Comparison of ENCODE assay signal across 1 cellular context in the genomic region with DNA sequence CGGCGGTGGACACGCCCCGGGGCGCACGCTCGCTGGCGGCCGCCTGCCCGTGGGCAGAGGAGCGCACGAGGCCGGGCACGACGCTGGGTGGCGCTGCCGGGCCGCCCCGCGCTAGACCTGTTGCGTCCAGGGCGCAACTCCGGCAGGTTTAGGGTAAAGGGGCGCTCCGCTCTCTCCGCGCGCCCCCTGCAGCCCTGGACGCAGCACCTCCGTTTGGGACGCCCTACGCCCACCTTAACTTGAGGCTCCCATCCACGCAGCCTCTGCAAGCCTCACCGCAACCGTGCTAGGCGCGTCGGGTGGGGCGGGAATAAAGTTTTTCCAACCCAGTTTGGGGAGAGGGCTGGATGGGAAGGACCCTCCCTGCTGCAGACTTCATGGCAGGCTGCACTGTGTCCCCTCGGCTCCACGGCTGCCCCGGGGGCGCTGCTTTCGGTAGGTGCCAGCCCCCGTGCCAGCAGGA.
TF ChIP-seq lines count a peak whose summit lies in the region.

No MANE protein-coding gene starts in this region.

TF ChIP-seq in WTC11, 78 proteins besides CTCF, POLR2A, EP300 and RAD21 (continued from another document and continues in another):
- no peak for TF ChIP-seq ATF2 (CRISPR knock-in tag; IDR thresholded peaks at IDR 0.05; ENCODE audit: borderline replicate concordance, low read depth)
- no peak for TF ChIP-seq GTF2I (CRISPR knock-in tag; conservative IDR thresholded peaks at IDR 0.05)
- TF ChIP-seq AFF4 (CRISPR knock-in tag; IDR thresholded peaks at IDR 0.05; ENCODE audit: borderline replicate concordance): no peak
- 0 out of 2 replicates have a peak, but pooled peaks have one; percentile 17 for TF ChIP-seq NFYB (CRISPR knock-in tag; conservative IDR thresholded peaks at IDR 0.05; ENCODE audit: low read depth)
- no peak for TF ChIP-seq NFE2L1 (CRISPR knock-in tag; IDR thresholded peaks at IDR 0.05)
- TF ChIP-seq IRF1 (CRISPR knock-in tag; IDR thresholded peaks at IDR 0.05): no peak
- 0 out of 2 replicates have a peak, but pooled peaks have one; percentile 80 for TF ChIP-seq CBFB (CRISPR knock-in tag; IDR thresholded peaks at IDR 0.05; ENCODE audit: low read depth)
- TF ChIP-seq MYBL2 (CRISPR knock-in tag; IDR thresholded peaks at IDR 0.05): no peak
- no peak for TF ChIP-seq NR3C1 (CRISPR knock-in tag; conservative IDR thresholded peaks at IDR 0.05; ENCODE audit: low read depth)
- no peak for TF ChIP-seq ATF6 (CRISPR knock-in tag; IDR thresholded peaks at IDR 0.05)
- no peak; the same call in 1 of the 2 replicates for TF ChIP-seq MAX (CRISPR knock-in tag; IDR thresholded peaks at IDR 0.05)
- TF ChIP-seq KAT7 (CRISPR knock-in tag; IDR thresholded peaks at IDR 0.05; ENCODE audit: borderline replicate concordance): no peak
- TF ChIP-seq GABPB1 (CRISPR knock-in tag; IDR thresholded peaks at IDR 0.05): no peak
- no peak for TF ChIP-seq ZNF416 (CRISPR knock-in tag; IDR thresholded peaks at IDR 0.05)
- TF ChIP-seq ZNF121 (CRISPR knock-in tag; IDR thresholded peaks at IDR 0.05): no peak
- no peak for TF ChIP-seq ZNF396 (CRISPR knock-in tag; IDR thresholded peaks at IDR 0.05; ENCODE audit: borderline replicate concordance)
- no peak for TF ChIP-seq ZNF138 (CRISPR knock-in tag; conservative IDR thresholded peaks at IDR 0.05)
- TF ChIP-seq ZNF219 (CRISPR knock-in tag; IDR thresholded peaks at IDR 0.05; ENCODE audit: borderline replicate concordance): no peak
- no peak for TF ChIP-seq EMX1 (CRISPR knock-in tag; IDR thresholded peaks at IDR 0.05)
- TF ChIP-seq ZMAT4 (CRISPR knock-in tag; IDR thresholded peaks at IDR 0.05): no peak
- TF ChIP-seq, protein P1, sequence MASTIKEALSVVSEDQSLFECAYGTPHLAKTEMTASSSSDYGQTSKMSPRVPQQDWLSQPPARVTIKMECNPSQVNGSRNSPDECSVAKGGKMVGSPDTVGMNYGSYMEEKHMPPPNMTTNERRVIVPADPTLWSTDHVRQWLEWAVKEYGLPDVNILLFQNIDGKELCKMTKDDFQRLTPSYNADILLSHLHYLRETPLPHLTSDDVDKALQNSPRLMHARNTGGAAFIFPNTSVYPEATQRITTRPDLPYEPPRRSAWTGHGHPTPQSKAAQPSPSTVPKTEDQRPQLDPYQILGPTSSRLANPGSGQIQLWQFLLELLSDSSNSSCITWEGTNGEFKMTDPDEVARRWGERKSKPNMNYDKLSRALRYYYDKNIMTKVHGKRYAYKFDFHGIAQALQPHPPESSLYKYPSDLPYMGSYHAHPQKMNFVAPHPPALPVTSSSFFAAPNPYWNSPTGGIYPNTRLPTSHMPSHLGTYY (CRISPR knock-in tag; IDR thresholded peaks at IDR 0.05): no peak
- no peak for TF ChIP-seq SOX15 (CRISPR knock-in tag; IDR thresholded peaks at IDR 0.05)
- TF ChIP-seq ETV6 (CRISPR knock-in tag; IDR thresholded peaks at IDR 0.05): peak; percentile 73; the same call in 1 of the 2 replicates
- TF ChIP-seq FOXP1 (CRISPR knock-in tag; IDR thresholded peaks at IDR 0.05; ENCODE audit: borderline replicate concordance): peak; percentile 47; the same call in 1 of the 2 replicates
- no peak for TF ChIP-seq NFATC4 (CRISPR knock-in tag; IDR thresholded peaks at IDR 0.05)
- TF ChIP-seq, protein P2, sequence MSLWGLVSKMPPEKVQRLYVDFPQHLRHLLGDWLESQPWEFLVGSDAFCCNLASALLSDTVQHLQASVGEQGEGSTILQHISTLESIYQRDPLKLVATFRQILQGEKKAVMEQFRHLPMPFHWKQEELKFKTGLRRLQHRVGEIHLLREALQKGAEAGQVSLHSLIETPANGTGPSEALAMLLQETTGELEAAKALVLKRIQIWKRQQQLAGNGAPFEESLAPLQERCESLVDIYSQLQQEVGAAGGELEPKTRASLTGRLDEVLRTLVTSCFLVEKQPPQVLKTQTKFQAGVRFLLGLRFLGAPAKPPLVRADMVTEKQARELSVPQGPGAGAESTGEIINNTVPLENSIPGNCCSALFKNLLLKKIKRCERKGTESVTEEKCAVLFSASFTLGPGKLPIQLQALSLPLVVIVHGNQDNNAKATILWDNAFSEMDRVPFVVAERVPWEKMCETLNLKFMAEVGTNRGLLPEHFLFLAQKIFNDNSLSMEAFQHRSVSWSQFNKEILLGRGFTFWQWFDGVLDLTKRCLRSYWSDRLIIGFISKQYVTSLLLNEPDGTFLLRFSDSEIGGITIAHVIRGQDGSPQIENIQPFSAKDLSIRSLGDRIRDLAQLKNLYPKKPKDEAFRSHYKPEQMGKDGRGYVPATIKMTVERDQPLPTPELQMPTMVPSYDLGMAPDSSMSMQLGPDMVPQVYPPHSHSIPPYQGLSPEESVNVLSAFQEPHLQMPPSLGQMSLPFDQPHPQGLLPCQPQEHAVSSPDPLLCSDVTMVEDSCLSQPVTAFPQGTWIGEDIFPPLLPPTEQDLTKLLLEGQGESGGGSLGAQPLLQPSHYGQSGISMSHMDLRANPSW (CRISPR knock-in tag; conservative IDR thresholded peaks at IDR 0.05; ENCODE audit: low read depth): no peak
- no peak for TF ChIP-seq TEAD1 (CRISPR knock-in tag; IDR thresholded peaks at IDR 0.05)
- TF ChIP-seq MXD4 (CRISPR knock-in tag; IDR thresholded peaks at IDR 0.05; ENCODE audit: borderline replicate concordance): no peak
- TF ChIP-seq, protein P3, sequence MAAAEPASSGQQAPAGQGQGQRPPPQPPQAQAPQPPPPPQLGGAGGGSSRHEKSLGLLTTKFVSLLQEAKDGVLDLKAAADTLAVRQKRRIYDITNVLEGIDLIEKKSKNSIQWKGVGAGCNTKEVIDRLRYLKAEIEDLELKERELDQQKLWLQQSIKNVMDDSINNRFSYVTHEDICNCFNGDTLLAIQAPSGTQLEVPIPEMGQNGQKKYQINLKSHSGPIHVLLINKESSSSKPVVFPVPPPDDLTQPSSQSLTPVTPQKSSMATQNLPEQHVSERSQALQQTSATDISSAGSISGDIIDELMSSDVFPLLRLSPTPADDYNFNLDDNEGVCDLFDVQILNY (CRISPR knock-in tag; IDR thresholded peaks at IDR 0.05): no peak
- no peak for TF ChIP-seq ZNF532 (CRISPR knock-in tag; IDR thresholded peaks at IDR 0.05; ENCODE audit: borderline replicate concordance)
- no peak for TF ChIP-seq IRF2 (CRISPR knock-in tag; IDR thresholded peaks at IDR 0.05; ENCODE audit: borderline replicate concordance, low read depth)
- peak; percentile 60 for TF ChIP-seq SP1 (CRISPR knock-in tag; conservative IDR thresholded peaks at IDR 0.05)
- no peak for TF ChIP-seq GRHL2 (CRISPR knock-in tag; IDR thresholded peaks at IDR 0.05; ENCODE audit: insufficient replicate concordance, severe bottlenecking)
- TF ChIP-seq ZNF423 (CRISPR knock-in tag; IDR thresholded peaks at IDR 0.05): 0 out of 2 replicates have a peak, but pooled peaks have one; percentile 15
- no peak for TF ChIP-seq E2F1 (CRISPR knock-in tag; IDR thresholded peaks at IDR 0.05)
